Comparison of ENCODE assay signal across 25 cellular contexts in genomic region chr4:112252234-112252633, GRCh38.
"Had no signal": no experiment of that assay in that cellular context is flagged by ENCODE, and none has a peak within 500 bp of the region (broad histone marks: within the 10 kb centered on the region; RNA-seq: fewer than 3 reads in every experiment).

No MANE protein-coding gene starts in this region.

- DNase-seq: natural killer cell; occipital lobe; ovary; posterior cingulate gyrus; psoas muscle; right lobe of liver; sigmoid colon; small intestine; stimulated activated CD4-positive, alpha-beta T cell treated with anti-CD3 and anti-CD28 coated beads, Interleukin-15, amount 100 ng/mL, for 24 hours; stimulated activated CD4-positive, alpha-beta T cell treated with anti-CD3 and anti-CD28 coated beads, Interleukin-2, amount 100 ng/mL, for 24 hours; stimulated activated CD4-positive, alpha-beta T cell treated with anti-CD3 and anti-CD28 coated beads, Interleukin-2, amount 100 ng/mL, for 48 hours; stimulated activated CD4-positive, alpha-beta T cell treated with anti-CD3 and anti-CD28 coated beads, Interleukin-4, amount 100 ng/mL, for 24 hours; stimulated activated naive B cell treated with anti-CD40 and anti-IgM and Interleukin-4, amounts not matched to agents 10 μg/mL and 1 μg/mL and 100 μg/mL, for 72 hours; stimulated activated naive CD4-positive, alpha-beta T cell treated with Interleukin-2 at 50 U/mL for 16 hours; stomach; thyroid gland; trophoblast cell; upper lobe of left lung had no signal

- H3K4me3 ChIP-seq: neural progenitor cell, ovary, psoas muscle, right lobe of liver, sigmoid colon, stomach, thoracic aorta, thyroid gland, tibial nerve, upper lobe of left lung, vagina had no signal

- H3K36me3 ChIP-seq: neural progenitor cell, ovary, thoracic aorta, thyroid gland, upper lobe of left lung, vagina had no signal

- H3K27ac ChIP-seq: neural progenitor cell, ovary, parathyroid adenoma, psoas muscle, right lobe of liver, sigmoid colon, stomach, thoracic aorta, thyroid gland, tibial nerve, upper lobe of left lung, vagina had no signal

- H3K27me3 ChIP-seq: neural progenitor cell, ovary, right lobe of liver, sigmoid colon, stomach, thyroid gland, tibial nerve, upper lobe of left lung, vagina had no signal

- FAIRE-seq: small intestine, urothelium cell line had no signal

- H3K4me1 ChIP-seq: psoas muscle, sigmoid colon, thyroid gland, upper lobe of left lung, vagina had no signal

- H3K9me3 ChIP-seq: ovary, psoas muscle, right lobe of liver, sigmoid colon, stomach, thoracic aorta, thyroid gland, tibial nerve, upper lobe of left lung, vagina had no signal

- ATAC-seq: natural killer cell; psoas muscle; right lobe of liver; stimulated activated effector memory CD8-positive, alpha-beta T cell treated with anti-CD3 and anti-CD28 coated beads, Interleukin-12 subunit alpha, Interleukin-12 subunit beta, amount 100 ng/mL, for 72 hours; stimulated activated naive B cell treated with anti-CD40 and anti-IgM and Interleukin-4, amounts not matched to agents 10 μg/mL and 1 μg/mL and 100 μg/mL, for 72 hours had no signal
